7 cellular contexts compared by ENCODE assay signal in genomic region chr19:19202707-19203011, GRCh38. TPM values are rescaled to one million over a fixed set of nuclear protein-coding genes. Genes with fewer than 3 reads are reported as not detected.
DNase-seq lines count a peak whose midpoint lies in the region; ATAC-seq and TF ChIP-seq lines count a peak whose summit lies in the region.

No MANE protein-coding gene starts in this region.

- DNase-seq in H7: peak; percentile 70
- no peak for DNase-seq in Peyer's patch
- peak; percentile 9 for DNase-seq in fibroblast of mammary gland (ENCODE audit: low read depth)
- DNase-seq in gastrocnemius medialis: no peak
- DNase-seq in NCI-H2227 (lab: John Stamatoyannopoulos, UW; ENCODE audit: unreplicated experiment): no peak
- no peak for DNase-seq in NCI-H1417 (lab: John Stamatoyannopoulos, UW)
- DNase-seq in cerebellum (ENCODE audit: low spot score): no peak

- H3K4me1 ChIP-seq in Peyer's patch (peaks cover 0 to 12% (median 5%) of the 10 kb centered on the region in 4 donors), gastrocnemius medialis (peaks cover 6 to 9% of the 10 kb centered on the region in 2 donors)

- in situ Hi-C loops in gastrocnemius medialis (cut with MboI; ENCODE audit: low sequenced_read_pairs in 4 of 4): no loop called here

- H3K36me3 ChIP-seq in H7 (replicated peaks; ENCODE audit: control insufficient read depth, insufficient read depth, low read length) (peaks cover 7% of the 10 kb centered on the region), Peyer's patch (peaks cover 0 to 24% (median 0%) of the 10 kb centered on the region in 3 donors), gastrocnemius medialis (peaks cover 0 to 30% of the 10 kb centered on the region in 2 donors)

- H3K27me3 ChIP-seq in H7 (ENCODE audit: control insufficient read depth, insufficient read depth, low read length): peaks cover 28% of the 10 kb centered on the region
- no peaks in the 10 kb centered on the region for H3K27me3 ChIP-seq in Peyer's patch
- peaks cover 0 to 2% (median 0%) of the 10 kb centered on the region in 3 donors for H3K27me3 ChIP-seq in gastrocnemius medialis

- H3K9me3 ChIP-seq in Peyer's patch: no peaks in the 10 kb centered on the region
- no peaks in the 10 kb centered on the region for H3K9me3 ChIP-seq in gastrocnemius medialis

- no peak for TF ChIP-seq POLR2A in Peyer's patch (IDR thresholded peaks at IDR 0.05)
- TF ChIP-seq POLR2A in gastrocnemius medialis (IDR thresholded peaks at IDR 0.05): no peak

- TF ChIP-seq CTCF in Peyer's patch (IDR thresholded peaks at IDR 0.05): no peak
- TF ChIP-seq CTCF in fibroblast of mammary gland (conservative IDR thresholded peaks at IDR 0.05; ENCODE audit: control insufficient read depth, insufficient read depth, low read depth, low read length): no peak
- no peak for TF ChIP-seq CTCF in gastrocnemius medialis (IDR thresholded peaks at IDR 0.05 in 4 of 5, conservative IDR thresholded peaks at IDR 0.05 in 1 of 5)

- H3K4me3 ChIP-seq in H7 (ENCODE audit: insufficient read depth, low read depth, low read length): peak overlapping the region; percentile 81
- peak overlapping the region; percentile 55 to 82 (median 76) for H3K4me3 ChIP-seq in Peyer's patch
- peak overlapping the region; percentile 71 for H3K4me3 ChIP-seq in fibroblast of mammary gland (ENCODE audit: control insufficient read depth, low read depth, low read length)
- peak overlapping the region; percentile 55 to 82 (median 77) for H3K4me3 ChIP-seq in gastrocnemius medialis

- intact Hi-C loops in gastrocnemius medialis (cut with DNase I; ENCODE audit: low total_unique reads): loop anchor here (1.0 kb wide), 1 partner anchor 10 kb away; the partner anchor contains the start of genes BORCS8 and RFXANK

- H3K27ac ChIP-seq in Peyer's patch (peak overlapping the region; percentile 61 to 76 (median 70)), gastrocnemius medialis (peak overlapping the region; percentile 84 to 91 (median 88))

- peak in 1 of 2 donors; percentile 2 for ATAC-seq in gastrocnemius medialis

RNA-seq across cellular contexts. Expression of gene NR2C2AP, which starts 0.6 kb away (rescaled TPM):
- total RNA-seq in H7 (2014; rRNA removed; shearing (Covaris generic)): 25.8 and 31.4 TPM in 2 replicates
- total RNA-seq in Peyer's patch: 10 to 100 TPM in 2 of 4 donors, 1 to 10 TPM in 2; 5.0 to 11.6 (median 8.7) TPM
- 10 to 100 TPM in 2 of 4 donors, 1 to 10 TPM in 2; 4.7 to 19.0 (median 11.5) TPM for total RNA-seq in gastrocnemius medialis
- total RNA-seq in cerebellum: 5.4 TPM

RNA-seq across cellular contexts. Expression of gene NCAN, which starts 9.1 kb away (rescaled TPM):
- 0.81 and 1.7 TPM in 2 replicates for total RNA-seq in H7 (2014; rRNA removed; shearing (Covaris generic))
- total RNA-seq in Peyer's patch (not detected), gastrocnemius medialis (not detected), cerebellum (85.3 TPM)

RNA-seq across cellular contexts. Expression of gene RFXANK, which starts 10.6 kb away (rescaled TPM):
- total RNA-seq in H7 (2014; rRNA removed; shearing (Covaris generic)): 43.5 and 51.0 TPM in 2 replicates
- 10 to 100 TPM; 18.2 to 75.1 (median 51.9) TPM for total RNA-seq in Peyer's patch
- total RNA-seq in gastrocnemius medialis: 10 to 100 TPM; 25.5 to 44.1 (median 35.1) TPM
- 16.8 TPM for total RNA-seq in cerebellum

RNA-seq across cellular contexts. Expression of gene BORCS8, which starts 10.7 kb away (rescaled TPM):
- total RNA-seq in H7 (2014; rRNA removed; shearing (Covaris generic)): 12.5 and 18.9 TPM in 2 replicates
- 10 to 100 TPM; 17.2 to 32.2 (median 22.1) TPM for total RNA-seq in Peyer's patch
- 10 to 100 TPM; 11.2 to 17.2 (median 13.3) TPM for total RNA-seq in gastrocnemius medialis
- total RNA-seq in cerebellum: 10.0 TPM

RNA-seq across cellular contexts. Expression of gene MEF2B, which starts 32.6 kb away (rescaled TPM):
- 0.80 TPM in 1 of 2 replicates, not detected in the other for total RNA-seq in H7 (2014; rRNA removed; shearing (Covaris generic))
- total RNA-seq in Peyer's patch (1 to 10 TPM in 2 of 4 donors, not detected in 2; 5.0 to 7.4 TPM), gastrocnemius medialis (1 to 10 TPM in 1 of 4 donors, under 1 TPM in 1, not detected in 2; 0.68 to 1.6 TPM), cerebellum (0.27 TPM)

Comparison
In these comparisons a context has a peak if more than half of its experiments do, and no peak if none do; other contexts are left out.
1. DNase-seq: peak in H7 (single experiment) and fibroblast of mammary gland (single experiment); none in Peyer's patch (0 of 3), gastrocnemius medialis (0 of 2), NCI-H2227 (single experiment), NCI-H1417 (0 of 3) and cerebellum (single experiment).
2. RNA of gene NCAN, which starts 9.1 kb away (total RNA-seq): 85.3 TPM in cerebellum (single experiment); 0.81 to 1.7 TPM in H7, not detected in Peyer's patch and not detected in gastrocnemius medialis; every median in the first group is over 10 times any median in the second.
3. Peak in every context shown above with its lines, with median percentiles within 50 percentile points of each other: H3K4me3 ChIP-seq.